Comparison of ENCODE assay signal across 8 cellular contexts in the genomic region with DNA sequence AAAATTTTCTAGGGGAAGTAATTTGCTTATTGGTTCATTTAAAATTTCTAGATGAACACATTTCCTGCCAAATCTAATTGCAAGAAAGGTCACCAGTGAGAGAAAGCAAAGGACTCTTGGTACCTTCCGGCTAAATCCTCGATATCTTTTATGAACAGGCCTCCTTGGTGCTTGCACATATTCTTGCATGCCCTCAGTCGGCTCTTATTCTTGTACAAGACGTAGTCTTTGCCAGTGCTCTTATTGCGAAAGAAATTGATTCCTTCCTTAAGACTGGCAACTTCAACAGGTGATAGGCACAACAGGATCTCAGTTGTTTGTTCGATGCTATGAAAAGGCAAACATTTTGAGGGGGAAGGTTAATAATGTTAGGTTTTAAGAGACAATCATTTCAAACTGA.
DNase-seq lines count a peak whose midpoint lies in the region; ATAC-seq and TF ChIP-seq lines count a peak whose summit lies in the region.

No MANE protein-coding gene starts in this region.

- TF ChIP-seq CTCF in cardiac fibroblast (IDR thresholded peaks at IDR 0.05; ENCODE audit: low read depth, low read length), result no peak
- TF ChIP-seq CTCF in GM20000 (IDR thresholded peaks at IDR 0.05; ENCODE audit: extremely low read depth, missing control alignments), result no peak

- peak overlapping the region in 10 of 11 experiments; percentile 76 to 87 (median 84); a peak in 21 of 22 replicates for H3K27ac ChIP-seq in BLaER1 treated with 17β-estradiol and CSF1 and Interleukin-3, amounts not matched to agents 10 nM and 100 nM

- no peaks in the 10 kb centered on the region for H4K20me1 ChIP-seq in BLaER1 treated with 17β-estradiol and CSF1 and Interleukin-3, amounts not matched to agents 10 nM and 100 nM

- peaks cover 3 to 36% (median 17%) of the 10 kb centered on the region in 11 experiments; a peak in 18 of 22 replicates for H3K36me3 ChIP-seq in BLaER1 treated with 17β-estradiol and CSF1 and Interleukin-3, amounts not matched to agents 10 nM and 100 nM

- peaks cover 38 to 54% (median 48%) of the 10 kb centered on the region in 11 experiments for H3K9me3 ChIP-seq in BLaER1 treated with 17β-estradiol and CSF1 and Interleukin-3, amounts not matched to agents 10 nM and 100 nM (replicated peaks in 1 of 11)

- peak overlapping the region; percentile 52 to 67 (median 60); a peak in 19 of 20 replicates for H3K4me3 ChIP-seq in BLaER1 treated with 17β-estradiol and CSF1 and Interleukin-3, amounts not matched to agents 10 nM and 100 nM
- peak overlapping the region; percentile 16 to 49 for H3K4me3 ChIP-seq in cardiac fibroblast (replicated peaks in 1 of 2; ENCODE audit: low read depth in 2 of 2, low read length in 2 of 2)

- DNase-seq in MV-4-11 (lab: John Stamatoyannopoulos, UW) (peak; percentile 39), cardiac fibroblast (ENCODE audit: low read depth in 2 of 2) (peak in 1 of 2 donors; percentile 47), myocyte (ENCODE audit: low read depth) (peak; percentile 14), GM20000 (ENCODE audit: low spot score) (no peak)
- DNase-seq in activated CD4-positive, CD25-positive, alpha-beta regulatory T cell treated with anti-CD3 and anti-CD28 coated beads, Interleukin-2, amount 50 U/mL, for 72 hours, result no peak

- peak overlapping the region; percentile 68 to 92 (median 82) for H3K4me2 ChIP-seq in BLaER1 treated with 17β-estradiol and CSF1 and Interleukin-3, amounts not matched to agents 10 nM and 100 nM

- H3K9ac ChIP-seq in BLaER1 treated with 17β-estradiol and CSF1 and Interleukin-3, amounts not matched to agents 10 nM and 100 nM, result peak overlapping the region; percentile 67 to 80 (median 73); a peak in 21 of 22 replicates

- H3K27me3 ChIP-seq in BLaER1 treated with 17β-estradiol and CSF1 and Interleukin-3, amounts not matched to agents 10 nM and 100 nM, result no peaks in the 10 kb centered on the region

- ATAC-seq in HG02623 (IDR thresholded peaks at IDR 0.05; ENCODE audit: unreplicated experiment), result no peak
- no peak for ATAC-seq in HG03159 (IDR thresholded peaks at IDR 0.05; ENCODE audit: unreplicated experiment)

- peaks cover 16 to 28% (median 20%) of the 10 kb centered on the region in 10 experiments for H3K4me1 ChIP-seq in BLaER1 treated with 17β-estradiol and CSF1 and Interleukin-3, amounts not matched to agents 10 nM and 100 nM

Comparison
In these comparisons a context has a peak if more than half of its experiments do, and no peak if none do; other contexts are left out.
1. DNase-seq: peak in MV-4-11 (single experiment) and myocyte (single experiment); none in GM20000 (single experiment) and activated CD4-positive, CD25-positive, alpha-beta regulatory T cell treated with anti-CD3 and anti-CD28 coated beads, Interleukin-2, amount 50 U/mL, for 72 hours (single experiment).